8 cellular contexts compared by ENCODE assay signal in genomic region chr11:94504689-94505293, GRCh38. TPM values are rescaled to one million over a fixed set of nuclear protein-coding genes. Genes with fewer than 3 reads are reported as not detected.
DNase-seq lines count a peak whose midpoint lies in the region; ATAC-seq and TF ChIP-seq lines count a peak whose summit lies in the region.

No MANE protein-coding gene starts in this region.

- TF ChIP-seq CTCF in GM13977 (IDR thresholded peaks at IDR 0.05; ENCODE audit: extremely low read depth, insufficient read depth, missing control alignments): peak; percentile 51
- TF ChIP-seq CTCF in fibroblast of the aortic adventitia (IDR thresholded peaks at IDR 0.05; ENCODE audit: insufficient read depth, low read length): peak; percentile 62
- TF ChIP-seq CTCF in psoas muscle (IDR thresholded peaks at IDR 0.05): peak; percentile 58

- no peaks in the 10 kb centered on the region for H3K27me3 ChIP-seq in psoas muscle (ENCODE audit: insufficient read depth in 3 of 3, low read length in 2 of 3)

- intact Hi-C loops in psoas muscle (cut with DNase I): loop anchor here in 1 of 2 donors (5.0 kb wide), 1 partner anchor 612 kb away; no protein-coding TSS in a partner anchor

- DNase-seq in Ammon's horn (ENCODE audit: low spot score) (peak; percentile 43), GM13977 (ENCODE audit: low spot score) (peak; percentile 48), M059J (ENCODE audit: low read depth) (peak; percentile 56), SW480 (ENCODE audit: low spot score) (peak; percentile 48), fibroblast of the aortic adventitia (ENCODE audit: low read depth) (peak; percentile 81), psoas muscle (no peak), A172 (ENCODE audit: low spot score) (no peak)

- H3K27ac ChIP-seq in psoas muscle: no peak overlapping the region

- H3K36me3 ChIP-seq in psoas muscle (ENCODE audit: insufficient read depth in 1 of 2, low read depth in 1 of 2): peaks cover 0 to 32% of the 10 kb centered on the region in 2 donors

- no peak overlapping the region for H3K4me3 ChIP-seq in fibroblast of the aortic adventitia (ENCODE audit: low read depth, low read length)
- H3K4me3 ChIP-seq in psoas muscle: no peak overlapping the region

- WGBS in psoas muscle, 3 donors: 9 to 33% (median 24%) methylated on average over 3 of the region's 3 CpGs

- in situ Hi-C loops in GM13977 (cut with MboI; ENCODE audit: low pct_unique_long_range_greater_than_20kb, low sequenced_read_pairs, unreplicated experiment): loop anchor here (5.0 to 25.0 kb wide), 3 partner anchors 182 to 592 kb away; no protein-coding TSS in a partner anchor

- H3K9me3 ChIP-seq in psoas muscle: no peaks in the 10 kb centered on the region

- ATAC-seq in psoas muscle (no peak), GM21367 (IDR thresholded peaks at IDR 0.05; ENCODE audit: unreplicated experiment) (no peak)

- no peaks in the 10 kb centered on the region for H3K4me1 ChIP-seq in psoas muscle

RNA-seq across cellular contexts. Expression of gene C11orf97, which starts 7.5 kb away (rescaled TPM):
- total RNA-seq in M059J (2014; rRNA removed; shearing (Covaris generic)): not detected in 2 replicates
- total RNA-seq in fibroblast of the aortic adventitia (ENCODE audit: low replicate concordance) (not detected in 2 replicates), psoas muscle (not detected)
- under 1 TPM in 1 of 3 donors, not detected in 2; 0.06 TPM for polyA plus RNA-seq in psoas muscle
- not detected in 2 replicates for total RNA-seq in A172 (2014; rRNA removed; shearing (Covaris generic))

RNA-seq across cellular contexts. Expression of gene ANKRD49, which starts 11.0 kb away (rescaled TPM):
- total RNA-seq in M059J (2014; rRNA removed; shearing (Covaris generic)): 11.4 and 20.2 TPM in 2 replicates
- total RNA-seq in fibroblast of the aortic adventitia (ENCODE audit: low replicate concordance): 13.7 and 13.9 TPM in 2 replicates
- total RNA-seq in psoas muscle: 10 to 100 TPM in 1 of 4 donors, 1 to 10 TPM in 3; 5.4 to 13.7 (median 5.7) TPM
- 10 to 100 TPM in 2 of 3 donors, 1 to 10 TPM in 1; 9.7 to 37.9 (median 12.3) TPM for polyA plus RNA-seq in psoas muscle
- total RNA-seq in A172 (2014; rRNA removed; shearing (Covaris generic)): 13.2 and 22.7 TPM in 2 replicates

RNA-seq across cellular contexts. Expression of gene MRE11, which starts 11.1 kb away (rescaled TPM):
- total RNA-seq in M059J (2014; rRNA removed; shearing (Covaris generic)): 28.8 and 31.9 TPM in 2 replicates
- total RNA-seq in fibroblast of the aortic adventitia (ENCODE audit: low replicate concordance): 15.5 and 23.9 TPM in 2 replicates
- total RNA-seq in psoas muscle: 1 to 10 TPM; 6.4 to 8.3 (median 8.1) TPM
- polyA plus RNA-seq in psoas muscle: 1 to 10 TPM; 1.9 to 9.0 (median 3.0) TPM
- 12.6 and 27.0 TPM in 2 replicates for total RNA-seq in A172 (2014; rRNA removed; shearing (Covaris generic))

RNA-seq across cellular contexts. Expression of gene FUT4, which starts 38.9 kb away (rescaled TPM):
- 0.49 and 2.2 TPM in 2 replicates for total RNA-seq in M059J (2014; rRNA removed; shearing (Covaris generic))
- total RNA-seq in fibroblast of the aortic adventitia (ENCODE audit: low replicate concordance) (5.6 and 7.1 TPM in 2 replicates), psoas muscle (1 to 10 TPM; 1.1 to 2.2 (median 1.4) TPM)
- polyA plus RNA-seq in psoas muscle: 1 to 10 TPM in 2 of 3 donors, under 1 TPM in 1; 0.37 to 1.9 (median 1.1) TPM
- total RNA-seq in A172 (2014; rRNA removed; shearing (Covaris generic)): 1.00 and 1.2 TPM in 2 replicates

Comparison
In these comparisons a context has a peak if more than half of its experiments do, and no peak if none do; other contexts are left out.
1. DNase-seq: peak in Ammon's horn (single experiment), GM13977 (single experiment), M059J (single experiment), SW480 (single experiment) and fibroblast of the aortic adventitia (single experiment); none in psoas muscle (0 of 2) and A172 (single experiment).
2. Peak in every context shown above with its lines, with median percentiles within 50 percentile points of each other: CTCF ChIP-seq.